In the genomic region with DNA sequence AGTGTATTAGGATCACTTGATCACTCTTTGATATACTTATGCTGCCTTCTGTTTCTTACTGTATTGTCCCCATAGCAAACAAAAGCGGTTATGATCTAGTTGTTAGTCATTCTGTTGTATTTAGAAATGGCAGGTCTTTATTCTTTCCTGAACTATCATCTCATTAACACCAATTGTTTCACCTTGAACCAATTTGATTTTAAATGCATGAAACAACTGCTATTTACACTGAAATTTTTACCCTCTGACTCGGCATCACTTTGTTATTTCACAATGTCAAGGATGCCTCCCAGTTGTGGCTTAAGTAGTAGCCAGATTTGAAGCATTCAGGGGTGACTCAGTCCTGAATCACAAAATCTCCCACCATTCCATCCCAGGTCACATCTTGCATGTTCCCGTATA, we compare ENCODE assay signal across 15 cellular contexts.
A peak's percentile ranks its signal among the peaks of the same experiment; 100 is the strongest.
DNase-seq lines count a peak whose midpoint lies in the region; ATAC-seq and TF ChIP-seq lines count a peak whose summit lies in the region.
"Had no signal": no experiment of that assay in that cellular context is flagged by ENCODE, and none has a peak within 500 bp of the region (broad histone marks: within the 10 kb centered on the region; RNA-seq: fewer than 3 reads in every experiment).

No MANE protein-coding gene starts in this region.

- intact Hi-C loops in esophagus muscularis mucosa (cut with DNase I): no loop called here

- no peak for ATAC-seq in HG03159 (IDR thresholded peaks at IDR 0.05; ENCODE audit: unreplicated experiment)
- ATAC-seq: stimulated activated naive CD8-positive, alpha-beta T cell treated with anti-CD3 and anti-CD28 coated beads, Interleukin-15, Interleukin-2, amounts not matched to agents 100 U/mL and 50 U/mL, for 24 hours had no signal

- H3K4me3 ChIP-seq in BJ (ENCODE audit: low read depth, low read length) (no peak overlapping the region), NB4 (ENCODE audit: low read depth, low read length) (no peak overlapping the region), cardiac fibroblast (replicated peaks in 1 of 2; ENCODE audit: low read depth in 2 of 2, low read length in 2 of 2) (no peak overlapping the region), mesodermal cell (ENCODE audit: extremely low read depth, insufficient read depth, low read length, poor library complexity, severe bottlenecking) (no peak overlapping the region), esophagus muscularis mucosa (no peak overlapping the region)
- H3K4me3 ChIP-seq: coronary artery had no signal

- no peak for TF ChIP-seq EP300 in esophagus muscularis mucosa (IDR thresholded peaks at IDR 0.05)

- H3K27me3 ChIP-seq in BJ (ENCODE audit: control insufficient read depth, insufficient read depth, low read length) (no peaks in the 10 kb centered on the region), esophagus muscularis mucosa (no peaks in the 10 kb centered on the region)

- CTCF ChIA-PET in BJ (lab: Yijun Ruan, JAX): interaction anchor here (0.6 to 1.2 kb wide), 4 partner anchors 13 to 352 kb away, joined by 3 read pairs; no protein-coding TSS in a partner anchor

- no peaks in the 10 kb centered on the region for H3K36me3 ChIP-seq in BJ (ENCODE audit: control insufficient read depth, insufficient read depth, low read length)
- H3K36me3 ChIP-seq in mesodermal cell (ENCODE audit: control insufficient read depth, insufficient read depth, low read length): no peaks in the 10 kb centered on the region
- no peaks in the 10 kb centered on the region for H3K36me3 ChIP-seq in esophagus muscularis mucosa

- POLR2A ChIA-PET in BJ (lab: Charles Lee): no interaction called here

- H3K9me3 ChIP-seq in mesodermal cell (ENCODE audit: control insufficient read depth, low read length) (no peaks in the 10 kb centered on the region), esophagus muscularis mucosa (no peaks in the 10 kb centered on the region)
- H3K9me3 ChIP-seq: Caco-2 had no signal

- no peak for TF ChIP-seq POLR2A in NB4 (IDR thresholded peaks at IDR 0.05; ENCODE audit: extremely low read depth, insufficient read length)
- TF ChIP-seq POLR2A in esophagus muscularis mucosa (IDR thresholded peaks at IDR 0.05; ENCODE audit: low read depth): no peak

- DNase-seq in BJ (ENCODE audit: low read depth) (peak; percentile 91), NB4 (ENCODE audit: low read depth) (peak; percentile 1), cardiac fibroblast (ENCODE audit: low read depth in 2 of 2) (peak; percentile 91 to 99), Kasumi-1 (lab: John Stamatoyannopoulos, UW) (no peak), esophagus muscularis mucosa (ENCODE audit: extremely low spot score) (no peak)
- DNase-seq in NK-92 treated with Interleukin-12 subunit alpha and Interleukin-12 subunit beta, amount 100 ng/mL, for 24 hours (lab: John Stamatoyannopoulos, UW): no peak
- DNase-seq: activated CD4-positive, CD25-positive, alpha-beta regulatory T cell treated with anti-CD3 and anti-CD28 coated beads, Interleukin-2, amount 50 U/mL, for 72 hours; activated effector memory CD4-positive, alpha-beta T cell treated with Interleukin-2 at 50 U/mL for 16 hours; Caco-2; NCI-H2107; RPMI8226; stimulated activated naive CD8-positive, alpha-beta T cell treated with anti-CD3 and anti-CD28 coated beads, Interleukin-15, Interleukin-2, amounts not matched to agents 100 U/mL and 50 U/mL, for 24 hours had no signal

- H3K4me1 ChIP-seq in mesodermal cell (ENCODE audit: control insufficient read depth, insufficient read depth, low read length, poor library complexity, severe bottlenecking): peaks cover 19% of the 10 kb centered on the region
- no peaks in the 10 kb centered on the region for H3K4me1 ChIP-seq in esophagus muscularis mucosa
- H3K4me1 ChIP-seq: Caco-2 had no signal

- no peak for TF ChIP-seq CTCF in BJ (IDR thresholded peaks at IDR 0.05; ENCODE audit: insufficient read depth, low read depth, low read length)
- TF ChIP-seq CTCF in NB4 (IDR thresholded peaks at IDR 0.05; ENCODE audit: low read depth, low read length): no peak
- TF ChIP-seq CTCF in cardiac fibroblast (IDR thresholded peaks at IDR 0.05; ENCODE audit: low read depth, low read length): no peak
- no peak for TF ChIP-seq CTCF in esophagus muscularis mucosa (IDR thresholded peaks at IDR 0.05)

- peak overlapping the region; percentile 46 for H3K27ac ChIP-seq in mesodermal cell (ENCODE audit: low read depth, low read length, severe bottlenecking)
- H3K27ac ChIP-seq in esophagus muscularis mucosa (replicated peaks in 1 of 4): no peak overlapping the region
- H3K27ac ChIP-seq: coronary artery had no signal

- WGBS in mesodermal cell (ENCODE audit: insufficient coverage in 2 of 2), 2 experiments: 57 to 80% methylated on average over 1 of the region's 3 CpGs
- whole genome bisulfite sequencing in esophagus muscularis mucosa: 62% methylated on average over 3 of the region's 3 CpGs

Comparison
In these comparisons a context has a peak if more than half of its experiments do, and no peak if none do; other contexts are left out.
1. DNase-seq: peak in BJ (single experiment), NB4 (single experiment) and cardiac fibroblast (2 of 2); none in Kasumi-1 (0 of 2), NK-92 treated with Interleukin-12 subunit alpha and Interleukin-12 subunit beta, amount 100 ng/mL, for 24 hours (single experiment) and esophagus muscularis mucosa (single experiment).